In genomic region chrX:31331045-31331444, GRCh38 we compare ENCODE assay signal across 23 cellular contexts.
"Had no signal": no experiment of that assay in that cellular context is flagged by ENCODE, and none has a peak within 500 bp of the region (broad histone marks: within the 10 kb centered on the region; RNA-seq: fewer than 3 reads in every experiment).

No MANE protein-coding gene starts in this region.

- H2AFZ ChIP-seq: parathyroid adenoma had no signal

- H3K4me3 ChIP-seq: adrenal gland, mucosa of descending colon, transverse colon, uterus had no signal

- DNase-seq: activated CD4-positive, alpha-beta T cell treated with anti-CD3 and anti-CD28 coated beads, Interleukin-2, amount 50 U/mL, for 4 hours; activated CD8-positive, alpha-beta memory T cell treated with anti-CD3 and anti-CD28 coated beads for 24 hours; activated CD8-positive, alpha-beta memory T cell treated with anti-CD3 and anti-CD28 coated beads, Interleukin-2, amount 50 U/mL, for 4 hours; activated T-cell treated with anti-CD3 and anti-CD28 coated beads, Interleukin-2, amount 50 U/mL, for 24 hours; adrenal gland; effector CD8-positive, alpha-beta T cell; erythroblast; foreskin keratinocyte; hypothalamus; mucosa of descending colon; nephron progenitor cell; nucleus accumbens; stimulated activated CD4-positive, alpha-beta T cell treated with anti-CD3 and anti-CD28 coated beads, Interleukin-2, amount 100 ng/mL, for 48 hours; stimulated activated CD8-positive, alpha-beta memory T cell treated with anti-CD3 and anti-CD28 coated beads, Interleukin-4, amount 100 ng/mL, for 48 hours; stimulated activated naive B cell treated with anti-CD40 and anti-IgM and Interleukin-4, amounts not matched to agents 10 μg/mL and 1 μg/mL and 100 μg/mL, for 72 hours; T1000; transverse colon; uterus had no signal

- H3K27me3 ChIP-seq: adrenal gland, foreskin keratinocyte, transverse colon, uterus had no signal

- H3K79me2 ChIP-seq: parathyroid adenoma had no signal

- H3K9me3 ChIP-seq: adrenal gland, mucosa of descending colon, transverse colon, uterus had no signal

- H3K9ac ChIP-seq: parathyroid adenoma had no signal

- H3K27ac ChIP-seq: adrenal gland, foreskin keratinocyte, parathyroid adenoma, transverse colon, uterus had no signal

- H3K36me3 ChIP-seq: adrenal gland, transverse colon, uterus had no signal

- ATAC-seq: activated naive CD4-positive, alpha-beta T cell treated with anti-CD3 and anti-CD28 coated beads, Interleukin-2, amount 50 U/mL, for 72 hours; activated T-helper 17 cell treated with anti-CD3 and anti-CD28 coated beads, Interleukin-2, amount 50 U/mL, for 72 hours; foreskin keratinocyte; mucosa of descending colon; sciatic nerve; stimulated activated naive B cell treated with anti-CD40 and anti-IgM and Interleukin-4, amounts not matched to agents 10 μg/mL and 1 μg/mL and 100 μg/mL, for 72 hours; WTC11 had no signal

- H3K4me1 ChIP-seq: adrenal gland, parathyroid adenoma, transverse colon, uterus had no signal
